In the genomic region with DNA sequence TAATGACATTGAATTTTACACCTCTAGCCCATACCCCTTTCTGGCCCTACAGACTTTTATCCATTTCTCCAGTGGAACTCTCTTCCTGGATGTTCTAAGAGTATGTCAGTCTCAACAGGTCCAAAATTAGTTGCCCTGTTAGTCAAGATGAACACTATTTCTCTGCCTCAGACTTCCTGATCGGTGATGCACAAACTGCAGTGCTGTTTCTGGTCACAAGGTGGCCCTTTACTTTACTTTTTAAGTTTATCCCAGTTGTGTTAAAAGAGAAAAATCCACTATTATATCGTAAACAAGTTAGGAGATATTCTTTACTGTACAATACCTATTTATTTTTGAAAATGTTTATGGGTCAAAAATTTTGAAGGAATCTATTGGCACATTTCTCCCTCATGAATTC, we compare ENCODE assay signal across 9 cellular contexts. TPM values are rescaled to one million over a fixed set of nuclear protein-coding genes. Genes with fewer than 3 reads are reported as not detected.
DNase-seq lines count a peak whose midpoint lies in the region; ATAC-seq and TF ChIP-seq lines count a peak whose summit lies in the region.
"Had no signal": no experiment of that assay in that cellular context is flagged by ENCODE, and none has a peak within 500 bp of the region (broad histone marks: within the 10 kb centered on the region; RNA-seq: fewer than 3 reads in every experiment).

No MANE protein-coding gene starts in this region.

- in situ Hi-C loops in mammary epithelial cell (cut with MboI; ENCODE audit: low sequenced_read_pairs in 2 of 2), result loop anchor here in 1 of 2 donors (10.0 kb wide), 1 partner anchor 122 kb away; no protein-coding TSS in a partner anchor

- no peak overlapping the region for H3K27ac ChIP-seq in heart right ventricle
- no peak overlapping the region for H3K27ac ChIP-seq in RWPE2 (ENCODE audit: poor library complexity, severe bottlenecking)
- no peak overlapping the region for H3K27ac ChIP-seq in mammary epithelial cell (ENCODE audit: insufficient read depth, low read depth, low read length)
- no peak overlapping the region for H3K27ac ChIP-seq in upper lobe of right lung
- H3K27ac ChIP-seq: epithelial cell of prostate had no signal

- intact Hi-C loops in heart right ventricle (cut with DNase I) (loop anchor here in 7 of 10 donors (1.0 to 10.0 kb wide), 6 partner anchors 62 to 128 kb away; a partner anchor contains a TSS), cardiac septum (cut with DNase I) (loop anchor here (2.0 kb wide), 1 partner anchor 122 kb away; no protein-coding TSS in a partner anchor), mammary epithelial cell (cut with micrococcal nuclease) (loop anchor here (1.0 to 10.0 kb wide), 3 partner anchors 34 to 128 kb away; a partner anchor contains a TSS), upper lobe of right lung (cut with DNase I) (loop anchor here (10.0 kb wide), 1 partner anchor 122 kb away; no protein-coding TSS in a partner anchor)

- no peak overlapping the region for H3K9ac ChIP-seq in mammary epithelial cell (ENCODE audit: insufficient read depth, low read length)

- H3K4me1 ChIP-seq in heart right ventricle, result no peaks in the 10 kb centered on the region
- no peaks in the 10 kb centered on the region for H3K4me1 ChIP-seq in RWPE2 (ENCODE audit: insufficient read depth, poor library complexity, severe bottlenecking)
- H3K4me1 ChIP-seq in mammary epithelial cell (ENCODE audit: insufficient read depth, low read length), result no peaks in the 10 kb centered on the region
- H3K4me1 ChIP-seq in upper lobe of right lung, result no peaks in the 10 kb centered on the region

- H3K4me2 ChIP-seq in mammary epithelial cell (ENCODE audit: insufficient read depth, low read depth, low read length), result peak overlapping the region; percentile 26

- dilution Hi-C loops in mammary epithelial cell (cut with HindIII; ENCODE audit: low sequenced_read_pairs), result no loop called here

- TF ChIP-seq CTCF in heart right ventricle (IDR thresholded peaks at IDR 0.05) (peak; percentile 47 to 77 (median 69)), RWPE2 (IDR thresholded peaks at IDR 0.05; ENCODE audit: poor library complexity, severe bottlenecking) (peak; percentile 64), mammary epithelial cell (conservative IDR thresholded peaks at IDR 0.05 in 1 of 2, IDR thresholded peaks at IDR 0.05 in 1 of 2; ENCODE audit: extremely low read depth in 1 of 2, insufficient read depth in 1 of 2, low read depth in 1 of 2, low read length in 2 of 2) (peak; percentile 74 to 83), upper lobe of right lung (IDR thresholded peaks at IDR 0.05) (peak; percentile 70)

- CTCF ChIA-PET in mammary epithelial cell (lab: Charles Lee; ENCODE audit: low non-redundant PET), result interaction anchor here (0.7 kb wide), 1 partner anchor 121 kb away, joined by 5 read pairs; no protein-coding TSS in a partner anchor

- H2AFZ ChIP-seq in mammary epithelial cell (ENCODE audit: low read depth, low read length), result no peak overlapping the region

- H3K36me3 ChIP-seq in heart right ventricle, result no peaks in the 10 kb centered on the region
- no peaks in the 10 kb centered on the region for H3K36me3 ChIP-seq in RWPE2 (ENCODE audit: low read depth)
- H3K36me3 ChIP-seq in mammary epithelial cell (ENCODE audit: insufficient read depth, low read length), result no peaks in the 10 kb centered on the region
- H3K36me3 ChIP-seq in upper lobe of right lung, result no peaks in the 10 kb centered on the region

- H3K9me3 ChIP-seq in heart right ventricle (no peaks in the 10 kb centered on the region), RWPE2 (ENCODE audit: severe bottlenecking) (no peaks in the 10 kb centered on the region), mammary epithelial cell (replicated peaks; ENCODE audit: insufficient read depth, low read length) (no peaks in the 10 kb centered on the region), upper lobe of right lung (no peaks in the 10 kb centered on the region)

- WGBS in heart right ventricle, 2 donors, result 2 to 3% methylated on average over 2 of the region's 2 CpGs
- 30% methylated on average over 2 of the region's 2 CpGs for WGBS in mammary epithelial cell (ENCODE audit: low coverage, missing lambda C conversion rate)

- DNase-seq in heart right ventricle (peak in 1 of 2 donors; percentile 35), cardiac septum (ENCODE audit: low spot score) (no peak), RWPE2 (ENCODE audit: low spot score) (no peak), mammary epithelial cell (peak; percentile 28), lung microvascular endothelial cell (ENCODE audit: low read depth in 2 of 2) (peak; percentile 54 to 61), upper lobe of right lung (no peak)

- no peak overlapping the region for H3K4me3 ChIP-seq in heart right ventricle
- H3K4me3 ChIP-seq in RWPE2 (ENCODE audit: severe bottlenecking), result no peak overlapping the region
- H3K4me3 ChIP-seq in mammary epithelial cell (replicated peaks in 1 of 3; ENCODE audit: insufficient read depth in 1 of 3, low read depth in 2 of 3, low read length in 3 of 3), result no peak overlapping the region
- no peak overlapping the region for H3K4me3 ChIP-seq in upper lobe of right lung

- ATAC-seq in heart right ventricle (no peak), HG02981 (IDR thresholded peaks at IDR 0.05; ENCODE audit: unreplicated experiment) (peak; percentile 47), RWPE2 (ENCODE audit: low read depth) (no peak), upper lobe of right lung (peak; percentile 67), HG02610 (IDR thresholded peaks at IDR 0.05; ENCODE audit: unreplicated experiment) (no peak)

- BruUV-seq in mammary epithelial cell (replicated peaks; lab: Mats Ljungman, UMichigan), result no TSS peak

- no peaks in the 10 kb centered on the region for H3K79me2 ChIP-seq in mammary epithelial cell (ENCODE audit: insufficient read depth, low read length)

- no peaks in the 10 kb centered on the region for H4K20me1 ChIP-seq in mammary epithelial cell (ENCODE audit: insufficient read depth, low read length)

- H3K27me3 ChIP-seq in heart right ventricle (peaks cover 0 to 44% (median 0%) of the 10 kb centered on the region in 7 donors), RWPE2 (ENCODE audit: insufficient read depth, poor library complexity, severe bottlenecking) (no peaks in the 10 kb centered on the region), mammary epithelial cell (ENCODE audit: insufficient read depth, low read length) (no peaks in the 10 kb centered on the region), upper lobe of right lung (no peaks in the 10 kb centered on the region)

RNA-seq across cellular contexts. Expression of a gene that starts 13.1 kb away (rescaled TPM):
- total RNA-seq in heart right ventricle, result 1 to 10 TPM; 2.0 to 5.3 (median 3.6) TPM
- 1 to 10 TPM; 3.2 to 5.6 TPM for polyA plus RNA-seq in heart right ventricle
- total RNA-seq in cardiac septum, result 6.4 TPM
- 1 to 10 TPM; 6.8 to 9.8 TPM for total RNA-seq in mammary epithelial cell
- polyA plus RNA-seq in mammary epithelial cell, result 4.0 TPM
- not detected for polyA minus RNA-seq in mammary epithelial cell
- total RNA-seq in lung microvascular endothelial cell, result 0.22 TPM in 1 of 2 replicates, not detected in the other
- total RNA-seq in upper lobe of right lung, result 2.6 TPM

RNA-seq across cellular contexts. Expression of a gene that starts 13.2 kb away (rescaled TPM):
- total RNA-seq in heart right ventricle (10 to 100 TPM; 14.8 to 46.0 (median 23.1) TPM), cardiac septum (28.6 TPM), mammary epithelial cell (10 to 100 TPM; 44.5 to 71.1 TPM), lung microvascular endothelial cell (64.1 and 83.7 TPM in 2 replicates), upper lobe of right lung (45.4 TPM)
- polyA plus RNA-seq in heart right ventricle (10 to 100 TPM; 47.8 to 56.9 TPM), mammary epithelial cell (45.9 TPM)
- polyA minus RNA-seq in mammary epithelial cell, result 0.98 TPM

RNA-seq across cellular contexts. Expression of a gene that starts 32.3 kb away (rescaled TPM):
- total RNA-seq in heart right ventricle, result 1 to 10 TPM in 6 of 10 donors, under 1 TPM in 3, not detected in 1; 0.65 to 5.4 (median 1.9) TPM
- polyA plus RNA-seq in heart right ventricle, result 1 to 10 TPM in 1 of 2 donors, under 1 TPM in 1; 0.37 to 3.4 TPM
- total RNA-seq in cardiac septum, result 1.5 TPM
- total RNA-seq in mammary epithelial cell, result 10 to 100 TPM; 13.6 to 16.0 TPM
- polyA plus RNA-seq in mammary epithelial cell, result 4.7 TPM
- polyA minus RNA-seq in mammary epithelial cell, result not detected
- total RNA-seq in lung microvascular endothelial cell, result 0.65 and 0.79 TPM in 2 replicates
- total RNA-seq in upper lobe of right lung, result 16.9 TPM

RNA-seq across cellular contexts. Expression of a gene that starts 33.2 kb away (rescaled TPM):
- total RNA-seq in heart right ventricle, result 100 to 1,000 TPM; 108 to 158 (median 137) TPM
- 10 to 100 TPM; 45.3 to 64.9 TPM for polyA plus RNA-seq in heart right ventricle
- 80.2 TPM for total RNA-seq in cardiac septum
- 100 to 1,000 TPM in 1 of 2 donors, 10 to 100 TPM in 1; 93.4 to 146 TPM for total RNA-seq in mammary epithelial cell
- polyA plus RNA-seq in mammary epithelial cell, result 124 TPM
- polyA minus RNA-seq in mammary epithelial cell, result 42.6 TPM
- total RNA-seq in lung microvascular endothelial cell, result 200 and 209 TPM in 2 replicates
- 124 TPM for total RNA-seq in upper lobe of right lung

Comparison
In these comparisons a context has a peak if more than half of its experiments do, and no peak if none do; other contexts are left out.
1. ATAC-seq: peak in HG02981 (single experiment) and upper lobe of right lung (single experiment); none in heart right ventricle (0 of 8), RWPE2 (single experiment) and HG02610 (single experiment).
2. DNase-seq: peak in mammary epithelial cell (single experiment) and lung microvascular endothelial cell (2 of 2); none in cardiac septum (single experiment), RWPE2 (single experiment) and upper lobe of right lung (single experiment).
3. Peak in every context shown above with its lines, with median percentiles within 50 percentile points of each other: CTCF ChIP-seq.